Comparison of ENCODE assay signal across 15 cellular contexts in genomic region chr2:239349448-239350135, GRCh38. TPM values are rescaled to one million over a fixed set of nuclear protein-coding genes. Genes with fewer than 3 reads are reported as not detected.
DNase-seq lines count a peak whose midpoint lies in the region; FAIRE-seq and TF ChIP-seq lines count a peak whose summit lies in the region.
"Had no signal": no experiment of that assay in that cellular context is flagged by ENCODE, and none has a peak within 500 bp of the region (broad histone marks: within the 10 kb centered on the region; RNA-seq: fewer than 3 reads in every experiment).

No MANE protein-coding gene starts in this region.

- no peaks in the 10 kb centered on the region for H3K9me1 ChIP-seq in keratinocyte (ENCODE audit: control insufficient read depth, extremely low read depth, insufficient read depth, low read length)

- H3K9ac ChIP-seq in keratinocyte (ENCODE audit: control insufficient read depth, extremely low read depth, insufficient read depth, low read length) (no peak overlapping the region), stomach smooth muscle (ENCODE audit: low read length in 2 of 2) (peak overlapping the region; percentile 16 to 81)

- H2AFZ ChIP-seq in keratinocyte (ENCODE audit: control insufficient read depth, low read length), result no peak overlapping the region

- intact Hi-C loops in MCF 10A (cut with micrococcal nuclease), result no loop called here
- intact Hi-C loops in adrenal gland (cut with DNase I), result no loop called here

- WGBS in adrenal gland, 4 donors, result 89 to 94% (median 92%) methylated on average over 21 to 25 of the region's 25 CpGs

- H3K4me1 ChIP-seq in HEK293 (ENCODE audit: control insufficient read depth, insufficient read depth, low read length) (no peaks in the 10 kb centered on the region), keratinocyte (ENCODE audit: control insufficient read depth, extremely low read depth, insufficient read depth, low read length) (peaks cover 7% of the 10 kb centered on the region), stomach smooth muscle (ENCODE audit: control insufficient read depth, insufficient read depth, low read length) (peaks cover 44% of the 10 kb centered on the region), HAP-1 (peaks cover 2% of the 10 kb centered on the region; the same call in 1 of the 2 replicates), adrenal gland (replicated peaks in 1 of 2) (no peaks in the 10 kb centered on the region)

- BruUV-seq in MCF 10A (replicated peaks; lab: Mats Ljungman, UMichigan), result no TSS peak

- no peaks in the 10 kb centered on the region for H3K27me3 ChIP-seq in keratinocyte (ENCODE audit: control insufficient read depth, extremely low read depth, insufficient read depth, low read length)
- H3K27me3 ChIP-seq in stomach smooth muscle (ENCODE audit: control insufficient read depth in 1 of 2, insufficient read depth in 2 of 2, low read length in 2 of 2), result no peaks in the 10 kb centered on the region
- H3K27me3 ChIP-seq in HAP-1 (ENCODE audit: low read depth), result no peaks in the 10 kb centered on the region
- H3K27me3 ChIP-seq in adrenal gland, result no peaks in the 10 kb centered on the region

- TF ChIP-seq CTCF in HEK293 (tag by site-specific recombination; IDR thresholded peaks at IDR 0.05) (no peak), MCF 10A (IDR thresholded peaks at IDR 0.05; ENCODE audit: unreplicated experiment) (no peak), keratinocyte (optimal IDR thresholded peaks at IDR 0.05 in 1 of 3, IDR thresholded peaks at IDR 0.05 in 1 of 3, conservative IDR thresholded peaks at IDR 0.05 in 1 of 3; ENCODE audit: extremely low read depth in 1 of 3, insufficient read depth in 2 of 3, low read length in 3 of 3) (no peak), GM13976 (IDR thresholded peaks at IDR 0.05; ENCODE audit: borderline replicate concordance, control extremely low read depth, extremely low read depth, insufficient read depth, missing control alignments) (no peak), adrenal gland (IDR thresholded peaks at IDR 0.05) (no peak)

- peak overlapping the region; percentile 27 for H3K4me2 ChIP-seq in keratinocyte (ENCODE audit: control insufficient read depth, extremely low read depth, insufficient read depth, low read depth, low read length)

- H3K27ac Mint-ChIP-seq in MCF 10A (ENCODE audit: low read depth, unreplicated experiment), result peak overlapping the region; percentile 65
- H3K27ac Mint-ChIP-seq: dendritic cell treated with granulocyte-macrophage colony-stimulating factor and Interleukin-4, amounts not matched to agents 40 ng/mL and 50 ng/mL, for 4 days had no signal

- no peaks in the 10 kb centered on the region for H4K20me1 ChIP-seq in keratinocyte (ENCODE audit: control insufficient read depth, extremely low read depth, insufficient read depth, low read length)

- H3K36me3 ChIP-seq in HEK293 (ENCODE audit: control insufficient read depth in 2 of 2, insufficient read depth in 1 of 2, low read length in 2 of 2) (peaks cover 0 to 8% of the 10 kb centered on the region in 2 experiments; a peak in 1 of 3 replicates), keratinocyte (ENCODE audit: control insufficient read depth in 2 of 2, extremely low read depth in 1 of 2, insufficient read depth in 2 of 2, low read length in 2 of 2) (peaks cover 0 to 2% of the 10 kb centered on the region in 2 experiments), stomach smooth muscle (ENCODE audit: control insufficient read depth in 2 of 2, insufficient read depth in 2 of 2, low read length in 2 of 2) (peaks cover 0 to 8% of the 10 kb centered on the region in 2 donors), HAP-1 (replicated peaks) (peaks cover 3% of the 10 kb centered on the region; the same call in 1 of the 2 replicates), adrenal gland (replicated peaks in 1 of 2) (peaks cover 0 to 15% of the 10 kb centered on the region in 2 donors)

- H3K36me3 Mint-ChIP-seq in MCF 10A (ENCODE audit: insufficient read depth, unreplicated experiment), result peaks cover 11% of the 10 kb centered on the region

- H3K79me2 ChIP-seq in keratinocyte (ENCODE audit: control insufficient read depth, insufficient read depth, low read length), result peaks cover 15% of the 10 kb centered on the region

- TF ChIP-seq POLR2A in adrenal gland (IDR thresholded peaks at IDR 0.05), result no peak

- H3K4me3 Mint-ChIP-seq in MCF 10A (ENCODE audit: unreplicated experiment), result no peak overlapping the region
- H3K4me3 Mint-ChIP-seq: dendritic cell treated with granulocyte-macrophage colony-stimulating factor and Interleukin-4, amounts not matched to agents 40 ng/mL and 50 ng/mL, for 4 days had no signal

- H3K27me3 Mint-ChIP-seq in MCF 10A (ENCODE audit: insufficient read depth, unreplicated experiment), result no peaks in the 10 kb centered on the region
- H3K27me3 Mint-ChIP-seq: dendritic cell treated with granulocyte-macrophage colony-stimulating factor and Interleukin-4, amounts not matched to agents 40 ng/mL and 50 ng/mL, for 4 days had no signal

- no peaks in the 10 kb centered on the region for H3K9me3 ChIP-seq in HEK293 (ENCODE audit: control insufficient read depth, insufficient read depth, low read depth, low read length)
- peaks cover 2% of the 10 kb centered on the region for H3K9me3 ChIP-seq in keratinocyte (ENCODE audit: control insufficient read depth, low read depth, low read length)
- peaks cover 0 to 6% of the 10 kb centered on the region in 2 donors for H3K9me3 ChIP-seq in stomach smooth muscle (ENCODE audit: control insufficient read depth in 2 of 2, low read length in 2 of 2)
- H3K9me3 ChIP-seq in HAP-1, result no peaks in the 10 kb centered on the region; the same call in 1 of the 2 replicates
- no peaks in the 10 kb centered on the region for H3K9me3 ChIP-seq in adrenal gland (replicated peaks in 1 of 3)

- FAIRE-seq in keratinocyte (lab: Jason Lieb, UNC), result no peak

- dilution Hi-C loops in keratinocyte (cut with MboI; ENCODE audit: extremely low pct_ligation_motif_present, low sequenced_read_pairs), result no loop called here

- CTCF ChIA-PET in HEK293 (lab: Yijun Ruan, JAX), result interaction anchor here (0.7 kb wide), 1 partner anchor 20 kb away, joined by 5 read pairs; no protein-coding TSS in a partner anchor
- CTCF ChIA-PET in MCF 10A (lab: Yijun Ruan, JAX), result no interaction called here

- in situ Hi-C loops in GM13976 (cut with MboI; ENCODE audit: low sequenced_read_pairs, unreplicated experiment) (no loop called here), HAP-1 (cut with MboI; ENCODE audit: low sequenced_read_pairs) (no loop called here)

- no peaks in the 10 kb centered on the region for H3K4me1 Mint-ChIP-seq in MCF 10A (ENCODE audit: insufficient read depth, unreplicated experiment)

- H3K4me3 ChIP-seq in HEK293 (ENCODE audit: low read depth, low read length) (no peak overlapping the region), keratinocyte (ENCODE audit: control insufficient read depth in 2 of 3, extremely low read depth in 1 of 3, insufficient read depth in 2 of 3, low read depth in 1 of 3, low read length in 3 of 3) (no peak overlapping the region), stomach smooth muscle (ENCODE audit: low read length in 2 of 2) (peak overlapping the region in 1 of 2 donors; percentile 29), HAP-1 (no peak overlapping the region), adrenal gland (no peak overlapping the region)
- H3K4me3 ChIP-seq: lung had no signal

- H3K9me3 Mint-ChIP-seq in MCF 10A (ENCODE audit: unreplicated experiment), result no peaks in the 10 kb centered on the region

- POLR2A ChIA-PET in HEK293 (lab: Yijun Ruan, JAX) (interaction anchor here (0.7 kb wide), 1 partner anchor 52 kb away, joined by 3 read pairs; no protein-coding TSS in a partner anchor), MCF 10A (lab: Yijun Ruan, JAX) (interaction anchor here (1.3 kb wide), 2 partner anchors 52 to 75 kb away, joined by 3 to 4 read pairs; partner anchors contain the start of gene HDAC4)

- peak; percentile 68 for DNase-seq in MCF 10A (ENCODE audit: unreplicated experiment)
- DNase-seq in keratinocyte (ENCODE audit: low read depth, low spot score), result no peak
- no peak for DNase-seq in inferior parietal cortex (ENCODE audit: extremely low spot score)
- DNase-seq in GM13976 (ENCODE audit: low spot score), result no peak
- DNase-seq in HAP-1 (ENCODE audit: low spot score in 2 of 2), result no peak
- no peak for DNase-seq in adrenal gland
- DNase-seq: activated T-cell treated with anti-CD3 and anti-CD28 coated beads, Interleukin-2, amount 50 U/mL, for 48 hours; DMS153; MM.1S; SHP77 treated with DMSO at 0.1 percent for 48 hours; stimulated activated CD4-positive, alpha-beta T cell treated with anti-CD3 and anti-CD28 coated beads, Interleukin-4, amount 100 ng/mL, for 4 hours had no signal

- no peak overlapping the region for H3K27ac ChIP-seq in HEK293 (ENCODE audit: extremely low read depth, low read depth, low read length)
- H3K27ac ChIP-seq in keratinocyte (ENCODE audit: control insufficient read depth, insufficient read depth, low read length), result no peak overlapping the region
- H3K27ac ChIP-seq in stomach smooth muscle (ENCODE audit: low read length), result peak overlapping the region; percentile 97
- peak overlapping the region in 2 of 5 donors; percentile 56 to 72 for H3K27ac ChIP-seq in adrenal gland

TF ChIP-seq in HEK293, 187 proteins besides CTCF, POLR2A, EP300 and RAD21 (continues in another document):
- TF ChIP-seq ZNF140 (tag by site-specific recombination; IDR thresholded peaks at IDR 0.05), result no peak
- TF ChIP-seq ZNF132 (tag by site-specific recombination; IDR thresholded peaks at IDR 0.05; ENCODE audit: borderline replicate concordance), result no peak
- TF ChIP-seq ZFP41 (tag by site-specific recombination; IDR thresholded peaks at IDR 0.05; ENCODE audit: borderline replicate concordance), result no peak
- TF ChIP-seq ZNF514 (tag by site-specific recombination; IDR thresholded peaks at IDR 0.05), result no peak
- TF ChIP-seq GLIS2 (tag by site-specific recombination; IDR thresholded peaks at IDR 0.05), result 0 out of 2 replicates have a peak, but pooled peaks have one; percentile 35
- TF ChIP-seq ZBTB20 (tag by site-specific recombination; IDR thresholded peaks at IDR 0.05), result no peak
- no peak for TF ChIP-seq ZBTB48 (tag by site-specific recombination; IDR thresholded peaks at IDR 0.05)

RNA-seq across cellular contexts. Expression of gene HDAC4, which starts 51.2 kb away (rescaled TPM):
- total RNA-seq in MCF 10A (2022), result 21.8 and 23.8 TPM in 2 replicates
- 2.5 to 9.7 TPM (median 2.9 TPM) in 3 replicates for polyA plus RNA-seq in keratinocyte
- polyA plus RNA-seq in keratinocyte (2011; ENCODE audit: low read depth), result 2.9 TPM
- 2.3 and 3.8 TPM in 2 replicates for polyA plus RNA-seq in keratinocyte (2011; cell fraction: cytosol; rRNA removed)
- 13.2 and 16.4 TPM in 2 replicates for polyA plus RNA-seq in keratinocyte (2011; cell fraction: nucleus; rRNA removed)
- 4.7 and 8.9 TPM in 2 replicates for polyA plus RNA-seq in keratinocyte (2012; ENCODE audit: low replicate concordance)
- 11.2 to 20.2 TPM (median 17.4 TPM) in 3 replicates for polyA minus RNA-seq in keratinocyte
- polyA minus RNA-seq in keratinocyte (2011; cell fraction: cytosol; rRNA and poly(A)+ RNA removed), result 16.3 TPM
- polyA minus RNA-seq in keratinocyte (2011; cell fraction: nucleus; rRNA and poly(A)+ RNA removed), result 16.2 and 19.1 TPM in 2 replicates
- total RNA-seq in adrenal gland, result 10 to 100 TPM; 21.3 to 88.9 (median 41.2) TPM
- polyA plus RNA-seq in adrenal gland, result 10 to 100 TPM in 1 of 3 donors, 1 to 10 TPM in 2; 8.3 to 22.5 (median 8.7) TPM
